Comparison of ENCODE assay signal across 10 cellular contexts in the genomic region with DNA sequence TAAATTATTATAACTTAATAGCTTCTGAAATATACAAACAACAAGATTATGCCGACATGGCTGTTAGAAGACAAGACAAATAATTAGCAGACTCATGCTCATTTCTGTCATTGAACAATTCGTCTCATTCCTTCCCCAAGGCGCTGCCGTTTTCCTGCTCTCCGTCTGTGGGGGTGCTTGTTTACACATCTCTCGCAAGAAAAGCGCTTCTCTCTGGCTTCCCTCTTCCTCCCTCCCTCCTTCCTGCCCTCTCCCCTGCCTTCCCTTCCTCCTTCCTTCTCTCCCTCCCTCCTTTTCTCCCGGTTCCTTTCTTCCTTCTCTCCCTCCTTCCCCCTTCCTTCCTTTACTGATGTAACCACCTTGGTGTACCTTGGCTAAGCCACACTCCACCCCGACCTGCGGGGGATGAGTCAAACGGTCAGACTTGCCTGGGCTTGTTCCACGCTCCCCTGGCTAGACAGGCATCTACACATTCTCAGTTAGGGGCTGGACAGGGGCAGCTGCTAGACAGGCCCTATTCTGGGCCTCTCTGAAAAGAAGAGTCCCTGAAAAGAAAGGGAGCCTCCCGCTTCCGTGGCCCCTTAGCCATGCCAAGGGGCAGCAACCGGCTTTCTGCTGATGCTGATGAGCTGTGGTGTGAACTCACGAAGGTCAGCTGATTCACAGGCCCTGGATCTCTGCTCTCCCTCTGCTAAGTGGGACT.
DNase-seq lines count a peak whose midpoint lies in the region; ATAC-seq, FAIRE-seq and TF ChIP-seq lines count a peak whose summit lies in the region.
"Had no signal": no experiment of that assay in that cellular context is flagged by ENCODE, and none has a peak within 500 bp of the region (broad histone marks: within the 10 kb centered on the region; RNA-seq: fewer than 3 reads in every experiment).

No MANE protein-coding gene starts in this region.

- H4K91ac ChIP-seq in H9 (ENCODE audit: insufficient read length, low read depth, low read length), result peak overlapping the region; percentile 94

- no peak overlapping the region for H2BK120ac ChIP-seq in H9 (ENCODE audit: low read depth, low read length, poor library complexity, severe bottlenecking)

- H3K27ac Mint-ChIP-seq in H9, result peak overlapping the region; percentile 47 to 96 (median 80); a peak in 4 of 7 replicates

- no peak overlapping the region for H3K4me2 ChIP-seq in H9 (ENCODE audit: insufficient read depth, insufficient read length, low read length)

- no peak for TF ChIP-seq POLR2A in esophagus squamous epithelium (IDR thresholded peaks at IDR 0.05)

- H3K27ac ChIP-seq in H9 (ENCODE audit: insufficient read length, low read depth, low read length), result no peak overlapping the region
- H3K27ac ChIP-seq in esophagus squamous epithelium, result peak overlapping the region in 3 of 4 donors; percentile 10 to 63 (median 42)
- no peak overlapping the region for H3K27ac ChIP-seq in pancreas
- H3K27ac ChIP-seq: SK-N-MC had no signal

- no peak overlapping the region for H3K9ac ChIP-seq in H9 (ENCODE audit: extremely low read depth, insufficient read length, low read length)

- no peaks in the 10 kb centered on the region for H4K20me1 ChIP-seq in H9 (ENCODE audit: control insufficient read depth, insufficient read depth, insufficient read length)

- H3K4me3 ChIP-seq in esophagus squamous epithelium, result peak overlapping the region in 1 of 4 donors; percentile 35
- no peak overlapping the region for H3K4me3 ChIP-seq in pancreas
- H3K4me3 ChIP-seq: SK-N-MC had no signal

- no peak overlapping the region for H2AFZ ChIP-seq in H9 (ENCODE audit: low read length)

- H3K79me1 ChIP-seq in H9 (ENCODE audit: insufficient read depth, low read depth, low read length, poor library complexity, severe bottlenecking), result no peaks in the 10 kb centered on the region

- no peak overlapping the region for H4K8ac ChIP-seq in H9 (replicated peaks; ENCODE audit: insufficient read length, low read depth, low read length)

- intact Hi-C loops in esophagus squamous epithelium (cut with DNase I) (no loop called here), pancreas (cut with DNase I) (no loop called here)

- no peak overlapping the region for H4K5ac ChIP-seq in H9 (ENCODE audit: insufficient read length, low read depth, low read length)

- H3K9me3 Mint-ChIP-seq in H9, result no peaks in the 10 kb centered on the region; a peak in 1 of 5 replicates

- H2BK20ac ChIP-seq in H9 (ENCODE audit: low read depth, low read length, poor library complexity, severe bottlenecking), result no peak overlapping the region

- in situ Hi-C loops in GM13977 (cut with MboI; ENCODE audit: low pct_unique_long_range_greater_than_20kb, low sequenced_read_pairs, unreplicated experiment), result no loop called here

- no peaks in the 10 kb centered on the region for H3K23me2 ChIP-seq in H9 (ENCODE audit: insufficient read length, low read depth, low read length, poor library complexity, severe bottlenecking)

- no peak for FAIRE-seq in pancreas (lab: Jason Lieb, UNC)

- H3K9me3 ChIP-seq in H9 (ENCODE audit: control insufficient read depth, low read depth, low read length) (no peaks in the 10 kb centered on the region), esophagus squamous epithelium (no peaks in the 10 kb centered on the region), pancreas (no peaks in the 10 kb centered on the region)

- no peak overlapping the region for H2AK5ac ChIP-seq in H9 (ENCODE audit: insufficient read length, low read length)

- H2BK5ac ChIP-seq in H9 (ENCODE audit: insufficient read length, low read length), result no peak overlapping the region

- H2BK12ac ChIP-seq in H9 (ENCODE audit: insufficient read length, low read depth, low read length), result no peak overlapping the region

- no peak overlapping the region for H3K56ac ChIP-seq in H9 (ENCODE audit: insufficient read length, low read depth, low read length)

- no peak for TF ChIP-seq CTCF in H9 (conservative IDR thresholded peaks at IDR 0.05)
- no peak for TF ChIP-seq CTCF in esophagus squamous epithelium (IDR thresholded peaks at IDR 0.05)
- no peak for TF ChIP-seq CTCF in pancreas (IDR thresholded peaks at IDR 0.05)
- TF ChIP-seq CTCF in GM13977 (IDR thresholded peaks at IDR 0.05; ENCODE audit: extremely low read depth, insufficient read depth, missing control alignments), result no peak

- H3K14ac ChIP-seq in H9 (ENCODE audit: insufficient read depth, low read length), result peak overlapping the region; percentile 66; the same call in 1 of the 2 replicates

- peak overlapping the region; percentile 60 for H3K18ac ChIP-seq in H9 (ENCODE audit: insufficient read length, low read depth, low read length)

- H2BK15ac ChIP-seq in H9 (ENCODE audit: low read depth, low read length), result no peak overlapping the region

- DNase-seq in H9 (peak; percentile 68), NCI-H526 (lab: John Stamatoyannopoulos, UW) (peak; percentile 63 to 74), esophagus squamous epithelium (lab: John Stamatoyannopoulos, UW) (no peak), pancreas (peak in 1 of 6 donors; percentile 15), NCI-H2081 treated with DMSO at 0.1 percent for 48 hours (lab: John Stamatoyannopoulos, UW) (no peak), NCI-H446 treated with DMSO at 0.1 percent for 48 hours (lab: John Stamatoyannopoulos, UW) (no peak), GM13977 (ENCODE audit: low spot score) (no peak)
- DNase-seq in stimulated activated CD4-positive, alpha-beta T cell treated with anti-CD3 and anti-CD28 coated beads, Interleukin-1b, Interleukin-23, amount 100 ng/mL, for 48 hours, result no peak
- DNase-seq: DMS53 had no signal

- WGBS in H9 (ENCODE audit: extremely low coverage, insufficient read length, low lambda C conversion rate), result no CpG with 5 or more reads among the region's 16 CpGs
- WGBS in esophagus squamous epithelium, 2 donors, result 20% methylated on average over 11 to 13 of the region's 16 CpGs
- WGBS in pancreas, 2 donors, result 58 to 60% methylated on average over 16 of the region's 16 CpGs

- H3K4me1 ChIP-seq in H9 (ENCODE audit: insufficient read depth, low read length) (peaks cover 7% of the 10 kb centered on the region; the same call in 1 of the 2 replicates), esophagus squamous epithelium (peaks cover 7 to 19% (median 14%) of the 10 kb centered on the region in 3 donors), pancreas (no peaks in the 10 kb centered on the region)

- H3K4me3 Mint-ChIP-seq in H9, result no peak overlapping the region

- H3K36me3 Mint-ChIP-seq in H9 (ENCODE audit: insufficient read depth in 1 of 3, low read depth in 3 of 3), result no peaks in the 10 kb centered on the region

- H3K79me2 ChIP-seq in H9 (ENCODE audit: insufficient read depth, low read length), result no peaks in the 10 kb centered on the region

- H3K4ac ChIP-seq in H9 (ENCODE audit: low read depth, low read length), result peak overlapping the region; percentile 51; the same call in 1 of the 2 replicates

- no peak overlapping the region for H3T11ph ChIP-seq in H9 (ENCODE audit: low read length)

- H3K23ac ChIP-seq in H9 (ENCODE audit: insufficient read length, low read depth, low read length), result no peak overlapping the region

- peaks cover 24 to 25% of the 10 kb centered on the region in 2 experiments for H3K4me1 Mint-ChIP-seq in H9

- ATAC-seq in pancreas, result peak in 3 of 4 donors; percentile 17 to 49 (median 19)

- H3K36me3 ChIP-seq in esophagus squamous epithelium (no peaks in the 10 kb centered on the region), pancreas (no peaks in the 10 kb centered on the region)

- no peaks in the 10 kb centered on the region; the same call in 1 of the 2 replicates for H3K27me3 Mint-ChIP-seq in H9 (ENCODE audit: low read depth)

- H3K27me3 ChIP-seq in H9 (ENCODE audit: insufficient read depth, low read length) (no peaks in the 10 kb centered on the region), esophagus squamous epithelium (peaks cover 0 to 12% (median 0%) of the 10 kb centered on the region in 4 donors), pancreas (no peaks in the 10 kb centered on the region)

Comparison
In these comparisons a context has a peak if more than half of its experiments do, and no peak if none do; other contexts are left out.
1. DNase-seq: peak in H9 (single experiment) and NCI-H526 (2 of 2); none in esophagus squamous epithelium (single experiment), NCI-H2081 treated with DMSO at 0.1 percent for 48 hours (single experiment), NCI-H446 treated with DMSO at 0.1 percent for 48 hours (single experiment), stimulated activated CD4-positive, alpha-beta T cell treated with anti-CD3 and anti-CD28 coated beads, Interleukin-1b, Interleukin-23, amount 100 ng/mL, for 48 hours (single experiment) and GM13977 (single experiment).
2. H3K27ac ChIP-seq: peak in esophagus squamous epithelium (3 of 4); none in H9 (single experiment) and pancreas (0 of 4).